In genomic region chr7:44508328-44508990, GRCh38 we compare ENCODE assay signal across 28 cellular contexts. TPM values are rescaled to one million over a fixed set of nuclear protein-coding genes. Genes with fewer than 3 reads are reported as not detected.
DNase-seq lines count a peak whose midpoint lies in the region; ATAC-seq lines count a peak whose summit lies in the region.
"Had no signal": no experiment of that assay in that cellular context is flagged by ENCODE, and none has a peak within 500 bp of the region (broad histone marks: within the 10 kb centered on the region; RNA-seq: fewer than 3 reads in every experiment).

No MANE protein-coding gene starts in this region.

- H3K27me3 Mint-ChIP-seq in activated T-helper 17 cell treated with anti-CD3 and anti-CD28 coated beads, Interleukin-2, amount 50 U/mL, for 72 hours = peaks cover 4% of the 10 kb centered on the region
- H3K27me3 Mint-ChIP-seq in immature natural killer cell (ENCODE audit: low read depth in 3 of 3) = peaks cover 0 to 13% (median 2%) of the 10 kb centered on the region in 3 donors

- DNase-seq in SIG-M5 treated with dmso at 0.1 percent for 504 hours (lab: John Stamatoyannopoulos, UW; ENCODE audit: unreplicated experiment) (peak; percentile 23), SIG-M5 (lab: John Stamatoyannopoulos, UW) (no peak), left lobe of liver (ENCODE audit: low spot score) (no peak), immature natural killer cell (no peak), medulla oblongata (ENCODE audit: extremely low spot score) (no peak)
- peak; percentile 29 for DNase-seq in stimulated activated CD4-positive, alpha-beta T cell treated with anti-CD3 and anti-CD28 coated beads, Interleukin-1b, Interleukin-23, amount 100 ng/mL, for 48 hours
- no peak for DNase-seq in stimulated activated CD4-positive, alpha-beta T cell treated with anti-CD3 and anti-CD28 coated beads, Interleukin-12 subunit alpha, Interleukin-12 subunit beta, amount 100 ng/mL, for 4 hours
- DNase-seq: 8988T; activated naive CD8-positive, alpha-beta T cell treated with anti-CD3 and anti-CD28 coated beads, Interleukin-2, amount 10 ng/mL, durations not matched to agents 7 days and 5 days; activated T-cell treated with anti-CD3 and anti-CD28 coated beads, Interleukin-2, amount 50 U/mL, for 1 hour; CD4-positive, alpha-beta memory T cell; H7; kidney glomerular epithelial cell; NCI-H1092 treated with DMSO at 0.1 percent for 48 hours; NCI-H2029; NCI-H345; NCI-H82; Peyer's patch; SJCRH30; trophoblast cell had no signal

- H3K4me1 Mint-ChIP-seq in activated T-helper 17 cell treated with anti-CD3 and anti-CD28 coated beads, Interleukin-2, amount 50 U/mL, for 72 hours = no peaks in the 10 kb centered on the region
- H3K4me1 Mint-ChIP-seq in immature natural killer cell = peaks cover 0 to 1% of the 10 kb centered on the region in 2 donors
- H3K4me1 Mint-ChIP-seq: activated naive CD8-positive, alpha-beta T cell treated with anti-CD3 and anti-CD28 coated beads, Interleukin-2, amount 10 ng/mL, durations not matched to agents 7 days and 5 days; central memory CD8-positive, alpha-beta T cell had no signal

- peak; percentile 64 for ATAC-seq in activated T-helper 17 cell treated with anti-CD3 and anti-CD28 coated beads, Interleukin-2, amount 50 U/mL, for 72 hours (replicated peaks)
- ATAC-seq in left lobe of liver = no peak

- no peaks in the 10 kb centered on the region for H3K36me3 Mint-ChIP-seq in activated T-helper 17 cell treated with anti-CD3 and anti-CD28 coated beads, Interleukin-2, amount 50 U/mL, for 72 hours (ENCODE audit: low read depth)
- peaks cover 0 to 3% (median 0%) of the 10 kb centered on the region in 3 donors for H3K36me3 Mint-ChIP-seq in immature natural killer cell
- H3K36me3 Mint-ChIP-seq: CD4-positive, alpha-beta memory T cell had no signal

- peaks cover 4% of the 10 kb centered on the region for H3K9me3 Mint-ChIP-seq in activated T-helper 17 cell treated with anti-CD3 and anti-CD28 coated beads, Interleukin-2, amount 50 U/mL, for 72 hours
- peaks cover 0 to 4% (median 0%) of the 10 kb centered on the region in 6 donors for H3K9me3 Mint-ChIP-seq in immature natural killer cell
- H3K9me3 Mint-ChIP-seq: central memory CD8-positive, alpha-beta T cell had no signal

- H3K4me3 Mint-ChIP-seq in activated T-helper 17 cell treated with anti-CD3 and anti-CD28 coated beads, Interleukin-2, amount 50 U/mL, for 72 hours = peak overlapping the region; percentile 19
- no peak overlapping the region for H3K4me3 Mint-ChIP-seq in immature natural killer cell
- H3K4me3 Mint-ChIP-seq: activated naive CD8-positive, alpha-beta T cell treated with anti-CD3 and anti-CD28 coated beads, Interleukin-2, amount 10 ng/mL, durations not matched to agents 7 days and 5 days; CD4-positive, alpha-beta memory T cell; central memory CD8-positive, alpha-beta T cell had no signal

- peak overlapping the region; percentile 77 for H3K27ac Mint-ChIP-seq in activated T-helper 17 cell treated with anti-CD3 and anti-CD28 coated beads, Interleukin-2, amount 50 U/mL, for 72 hours
- no peak overlapping the region for H3K27ac Mint-ChIP-seq in immature natural killer cell
- H3K27ac Mint-ChIP-seq: activated naive CD8-positive, alpha-beta T cell treated with anti-CD3 and anti-CD28 coated beads, Interleukin-2, amount 10 ng/mL, durations not matched to agents 7 days and 5 days; CD4-positive, alpha-beta memory T cell had no signal

RNA-seq across cellular contexts. Expression of gene NUDCD3, which starts 18.0 kb away (rescaled TPM):
- 100 to 1,000 TPM in 1 of 2 donors, 10 to 100 TPM in 1; 96.4 to 101 TPM for total RNA-seq in activated T-helper 17 cell treated with anti-CD3 and anti-CD28 coated beads, Interleukin-2, amount 50 U/mL, for 72 hours
- total RNA-seq in left lobe of liver = 47.1 TPM
- polyA plus RNA-seq in immature natural killer cell = 10 to 100 TPM; 43.3 to 60.4 (median 56.3) TPM

RNA-seq across cellular contexts. Expression of gene NPC1L1, which starts 32.7 kb away (rescaled TPM):
- under 1 TPM in 1 of 2 donors, not detected in 1; 0.32 TPM for total RNA-seq in activated T-helper 17 cell treated with anti-CD3 and anti-CD28 coated beads, Interleukin-2, amount 50 U/mL, for 72 hours
- total RNA-seq in left lobe of liver = 21.1 TPM
- not detected for polyA plus RNA-seq in immature natural killer cell
- total RNA-seq: endothelial cell of umbilical vein; glomerular endothelial cell; H7; HT1080; right atrium auricular region; SJCRH30; T-helper 1 cell treated with Interleukin-12 subunit alpha and Interleukin-12 subunit beta and Interleukin-4 antibody, amounts not matched to agents 30 ng/mL and 1 ng/mL, for 36 hours had no signal
- polyA plus RNA-seq: CD4-positive, alpha-beta memory T cell; endothelial cell of umbilical vein; neural cell had no signal

Comparison
In these comparisons a context has a peak if more than half of its experiments do, and no peak if none do; other contexts are left out.
1. DNase-seq: peak in SIG-M5 treated with dmso at 0.1 percent for 504 hours (single experiment) and stimulated activated CD4-positive, alpha-beta T cell treated with anti-CD3 and anti-CD28 coated beads, Interleukin-1b, Interleukin-23, amount 100 ng/mL, for 48 hours (single experiment); none in SIG-M5 (single experiment), stimulated activated CD4-positive, alpha-beta T cell treated with anti-CD3 and anti-CD28 coated beads, Interleukin-12 subunit alpha, Interleukin-12 subunit beta, amount 100 ng/mL, for 4 hours (single experiment), left lobe of liver (single experiment), immature natural killer cell (0 of 3) and medulla oblongata (single experiment).
2. RNA of gene NPC1L1, which starts 32.7 kb away (total RNA-seq): 21.1 TPM in left lobe of liver (single experiment); 0.32 TPM in activated T-helper 17 cell treated with anti-CD3 and anti-CD28 coated beads, Interleukin-2, amount 50 U/mL, for 72 hours; every median in the first group is over 10 times any median in the second.